ENCODE assay signal across 29 cellular contexts in genomic region chr5:81417052-81417451, GRCh38. TPM values are rescaled to one million over a fixed set of nuclear protein-coding genes. Genes with fewer than 3 reads are reported as not detected.
"Had no signal": no experiment of that assay in that cellular context is flagged by ENCODE, and none has a peak within 500 bp of the region (broad histone marks: within the 10 kb centered on the region; RNA-seq: fewer than 3 reads in every experiment).

No MANE protein-coding gene starts in this region.

- H3K27ac Mint-ChIP-seq: activated B cell treated with CpG ODN at 0.5 μM for 24 hours; activated CD4-positive, alpha-beta T cell treated with anti-CD3 and anti-CD28 coated beads for 36 hours; activated naive CD8-positive, alpha-beta T cell treated with anti-CD3 and anti-CD28 coated beads for 36 hours; stimulated activated naive B cell treated with anti-CD40 and anti-IgM and Interleukin-4, amounts not matched to agents 10 μg/mL and 1 μg/mL and 100 μg/mL, for 72 hours; T-helper 1 cell treated with Interleukin-12 subunit alpha and Interleukin-12 subunit beta and Interleukin-4 antibody, amounts not matched to agents 30 μg/mL and 1 μg/mL, for 36 hours had no signal

- H3K9me3 Mint-ChIP-seq: activated B cell treated with CpG ODN at 0.5 μM for 24 hours; activated naive CD8-positive, alpha-beta T cell treated with anti-CD3 and anti-CD28 coated beads for 36 hours; naive B cell; stimulated activated naive B cell treated with anti-CD40 and anti-IgM and Interleukin-4, amounts not matched to agents 10 μg/mL and 1 μg/mL and 100 μg/mL, for 72 hours; T-helper 1 cell treated with Interleukin-12 subunit alpha and Interleukin-12 subunit beta and Interleukin-4 antibody, amounts not matched to agents 30 μg/mL and 1 μg/mL, for 36 hours had no signal

- H3K36me3 ChIP-seq: left lung, right lobe of liver, uterus had no signal

- H3K9me3 ChIP-seq: body of pancreas, esophagus muscularis mucosa, heart left ventricle, left lung, right lobe of liver, transverse colon, uterus had no signal

- DNase-seq: activated B cell treated with CpG ODN at 0.5 μM for 24 hours; activated CD4-positive, alpha-beta T cell treated with anti-CD3 and anti-CD28 coated beads for 36 hours; activated CD4-positive, alpha-beta T cell treated with anti-CD3 and anti-CD28 coated beads, Interleukin-2, amount 50 U/mL, for 48 hours; activated naive CD4-positive, alpha-beta T cell treated with Interleukin-2 at 50 U/mL for 16 hours; activated naive CD8-positive, alpha-beta T cell treated with anti-CD3 and anti-CD28 coated beads for 36 hours; activated T-cell treated with anti-CD3 and anti-CD28 coated beads, Interleukin-2, amount 50 U/mL, for 48 hours; amniotic stem cell; body of pancreas; caudate nucleus; dermis blood vessel endothelial cell; effector memory CD4-positive, alpha-beta T cell; heart left ventricle; left lung; naive B cell; occipital lobe; posterior cingulate gyrus; right lobe of liver; stimulated activated CD4-positive, alpha-beta T cell treated with anti-CD3 and anti-CD28 coated beads, Interleukin-2, amount 100 ng/mL, for 24 hours; stimulated activated naive B cell treated with anti-CD40 and anti-IgM and Interleukin-4, amounts not matched to agents 10 μg/mL and 1 μg/mL and 100 μg/mL, for 72 hours; T1000; transverse colon; uterus had no signal

- H3K27ac ChIP-seq: body of pancreas, esophagus muscularis mucosa, heart left ventricle, left lung, right lobe of liver, skin epidermis, transverse colon, uterus had no signal

- ATAC-seq: activated CD4-positive, alpha-beta T cell treated with anti-CD3 and anti-CD28 coated beads for 36 hours; body of pancreas; heart left ventricle; left lung; right lobe of liver; stimulated activated naive B cell treated with anti-CD40 and anti-IgM and Interleukin-4, amounts not matched to agents 10 μg/mL and 1 μg/mL and 100 μg/mL, for 72 hours had no signal

- H3K4me3 Mint-ChIP-seq: activated B cell treated with CpG ODN at 0.5 μM for 24 hours; activated CD4-positive, alpha-beta T cell treated with anti-CD3 and anti-CD28 coated beads for 36 hours; activated naive CD8-positive, alpha-beta T cell treated with anti-CD3 and anti-CD28 coated beads for 36 hours; naive B cell; stimulated activated naive B cell treated with anti-CD40 and anti-IgM and Interleukin-4, amounts not matched to agents 10 μg/mL and 1 μg/mL and 100 μg/mL, for 72 hours; T-helper 1 cell treated with Interleukin-12 subunit alpha and Interleukin-12 subunit beta and Interleukin-4 antibody, amounts not matched to agents 30 μg/mL and 1 μg/mL, for 36 hours had no signal

- H3K4me1 Mint-ChIP-seq: activated B cell treated with CpG ODN at 0.5 μM for 24 hours, naive B cell had no signal

- H3K27me3 Mint-ChIP-seq: activated B cell treated with CpG ODN at 0.5 μM for 24 hours; activated CD4-positive, alpha-beta T cell treated with anti-CD3 and anti-CD28 coated beads for 36 hours; activated naive CD8-positive, alpha-beta T cell treated with anti-CD3 and anti-CD28 coated beads for 36 hours; naive B cell; stimulated activated naive B cell treated with anti-CD40 and anti-IgM and Interleukin-4, amounts not matched to agents 10 μg/mL and 1 μg/mL and 100 μg/mL, for 72 hours had no signal

- H3K4me3 ChIP-seq: body of pancreas, esophagus muscularis mucosa, heart left ventricle, left lung, lung, right lobe of liver, skin epidermis, transverse colon, uterus had no signal

- H3K4me1 ChIP-seq: body of pancreas, esophagus muscularis mucosa, heart left ventricle, left lung, uterus had no signal

- H3K27me3 ChIP-seq: body of pancreas, esophagus muscularis mucosa, heart left ventricle, left lung, right lobe of liver, transverse colon, uterus had no signal

RNA-seq across cellular contexts. Expression of gene ACOT12, which starts 23.1 kb away (rescaled TPM):
- total RNA-seq: activated B cell treated with CpG ODN at 0.5 μM for 24 hours; activated CD4-positive, alpha-beta T cell treated with anti-CD3 and anti-CD28 coated beads for 36 hours; activated CD8-positive, alpha-beta memory T cell treated with anti-CD3 and anti-CD28 coated beads for 36 hours; activated naive CD8-positive, alpha-beta T cell treated with anti-CD3 and anti-CD28 coated beads for 36 hours; body of pancreas; dermis blood vessel endothelial cell; esophagus muscularis mucosa; heart left ventricle; kidney epithelial cell; left lung; lung; mesenteric fat pad; transverse colon had no signal
- polyA plus RNA-seq: heart left ventricle, lung had no signal
